ENCODE assay signal across 8 cellular contexts in genomic region chr1:3898994-3899775, GRCh38. TPM values are rescaled to one million over a fixed set of nuclear protein-coding genes. Genes with fewer than 3 reads are reported as not detected.
A peak's percentile ranks its signal among the peaks of the same experiment; 100 is the strongest.
DNase-seq lines count a peak whose midpoint lies in the region; ATAC-seq and TF ChIP-seq lines count a peak whose summit lies in the region.

No MANE protein-coding gene starts in this region.

- CTCF ChIA-PET in activated naive CD4-positive, alpha-beta T cell treated with anti-CD3 and anti-CD28 coated beads, Interleukin-2, amount 10 ng/mL, durations not matched to agents 7 days and 5 days (lab: Charles Lee), result interaction anchor here (1.2 to 1.9 kb wide), 3 partner anchors 8 to 42 kb away, joined by 3 to 5 read pairs (median 5); partner anchors contain the start of genes CEP104 and DFFB

- H3K27ac ChIP-seq in sigmoid colon, result peak overlapping the region; percentile 95 to 100 (median 99)

- TF ChIP-seq EP300 in sigmoid colon (IDR thresholded peaks at IDR 0.05), result no peak

- TF ChIP-seq POLR2A in sigmoid colon (IDR thresholded peaks at IDR 0.05), result no peak

- no peak for DNase-seq in activated naive CD4-positive, alpha-beta T cell treated with anti-CD3 and anti-CD28 coated beads, Interleukin-2, amount 10 ng/mL, durations not matched to agents 7 days and 5 days
- DNase-seq in activated naive CD4-positive, alpha-beta T cell (lab: John Stamatoyannopoulos, UW), result no peak
- DNase-seq in SW480 (ENCODE audit: low spot score), result peak; percentile 37
- no peak for DNase-seq in fibroblast of pulmonary artery (ENCODE audit: low read depth)
- no peak for DNase-seq in sigmoid colon
- DNase-seq in activated CD8-positive, alpha-beta memory T cell treated with anti-CD3 and anti-CD28 coated beads, Interleukin-2, amount 50 U/mL, for 48 hours, result no peak
- no peak for DNase-seq in pons (ENCODE audit: low spot score)

- peaks cover 12% of the 10 kb centered on the region for H3K9me3 Mint-ChIP-seq in activated naive CD4-positive, alpha-beta T cell treated with anti-CD3 and anti-CD28 coated beads, Interleukin-2, amount 10 ng/mL, durations not matched to agents 7 days and 5 days

- no peaks in the 10 kb centered on the region for H3K27me3 Mint-ChIP-seq in activated naive CD4-positive, alpha-beta T cell treated with anti-CD3 and anti-CD28 coated beads, Interleukin-2, amount 10 ng/mL, durations not matched to agents 7 days and 5 days

- no peaks in the 10 kb centered on the region for H3K9me3 ChIP-seq in sigmoid colon

- peak; percentile 6 for TF ChIP-seq CTCF in fibroblast of pulmonary artery (IDR thresholded peaks at IDR 0.05; ENCODE audit: low read length, missing control alignments)
- no peak for TF ChIP-seq CTCF in sigmoid colon (IDR thresholded peaks at IDR 0.05)

- peaks cover 29% of the 10 kb centered on the region for H3K36me3 Mint-ChIP-seq in activated naive CD4-positive, alpha-beta T cell treated with anti-CD3 and anti-CD28 coated beads, Interleukin-2, amount 10 ng/mL, durations not matched to agents 7 days and 5 days

- H3K4me1 Mint-ChIP-seq in activated naive CD4-positive, alpha-beta T cell treated with anti-CD3 and anti-CD28 coated beads, Interleukin-2, amount 10 ng/mL, durations not matched to agents 7 days and 5 days, result peaks cover 60% of the 10 kb centered on the region

- H3K4me3 ChIP-seq in fibroblast of pulmonary artery (replicated peaks; ENCODE audit: low read depth, low read length) (peak overlapping the region; percentile 91), sigmoid colon (peak overlapping the region; percentile 83 to 98 (median 96))

- peak overlapping the region; percentile 94 for H3K4me3 Mint-ChIP-seq in activated naive CD4-positive, alpha-beta T cell treated with anti-CD3 and anti-CD28 coated beads, Interleukin-2, amount 10 ng/mL, durations not matched to agents 7 days and 5 days

- ATAC-seq in HG03521 (IDR thresholded peaks at IDR 0.05; ENCODE audit: unreplicated experiment), result no peak

- no peaks in the 10 kb centered on the region for H3K36me3 ChIP-seq in sigmoid colon

- no peaks in the 10 kb centered on the region for H3K27me3 ChIP-seq in sigmoid colon

- peak overlapping the region; percentile 99 for H3K27ac Mint-ChIP-seq in activated naive CD4-positive, alpha-beta T cell treated with anti-CD3 and anti-CD28 coated beads, Interleukin-2, amount 10 ng/mL, durations not matched to agents 7 days and 5 days

- H3K4me1 ChIP-seq in sigmoid colon, result peaks cover 0 to 33% (median 24%) of the 10 kb centered on the region in 4 donors

- 38 to 48% methylated on average over 11 of the region's 11 CpGs for WGBS in sigmoid colon, 2 donors

- intact Hi-C loops in sigmoid colon (cut with DNase I), result no loop called here

RNA-seq across cellular contexts. Expression of gene C1orf174, which starts 0.9 kb away (rescaled TPM):
- total RNA-seq in sigmoid colon, result 10 to 100 TPM; 23.4 to 33.0 (median 24.5) TPM
- 10 to 100 TPM; 10.8 to 21.2 (median 19.9) TPM for polyA plus RNA-seq in sigmoid colon

RNA-seq across cellular contexts. Expression of gene DFFB, which starts 41.9 kb away (rescaled TPM):
- 1 to 10 TPM; 2.9 to 7.4 (median 6.6) TPM for total RNA-seq in sigmoid colon
- 1 to 10 TPM; 1.8 to 9.0 (median 3.2) TPM for polyA plus RNA-seq in sigmoid colon

RNA-seq across cellular contexts. Expression of gene CEP104, which starts 42.2 kb away (rescaled TPM):
- 10 to 100 TPM; 21.6 to 32.5 (median 25.3) TPM for total RNA-seq in sigmoid colon
- polyA plus RNA-seq in sigmoid colon, result 10 to 100 TPM; 12.0 to 16.0 (median 12.9) TPM
